Comparison of ENCODE assay signal across 9 cellular contexts in genomic region chr2:197239434-197239833, GRCh38.
A peak's percentile ranks its signal among the peaks of the same experiment; 100 is the strongest.
DNase-seq lines count a peak whose midpoint lies in the region; ATAC-seq and TF ChIP-seq lines count a peak whose summit lies in the region.
"Had no signal": no experiment of that assay in that cellular context is flagged by ENCODE, and none has a peak within 500 bp of the region (broad histone marks: within the 10 kb centered on the region; RNA-seq: fewer than 3 reads in every experiment).

No MANE protein-coding gene starts in this region.

- peaks cover 95% of the 10 kb centered on the region for H3K4me1 Mint-ChIP-seq in CD4-positive, alpha-beta T cell (ENCODE audit: low read depth)

- H3K4me3 Mint-ChIP-seq in CD4-positive, alpha-beta T cell, result peak overlapping the region; percentile 88

- intact Hi-C loops in CD4-positive, alpha-beta T cell (cut with DNase I, micrococcal nuclease), result loop anchor here in 1 of 2 experiments (2.0 to 5.0 kb wide), 2 partner anchors 37 to 69 kb away; no protein-coding TSS in a partner anchor

- DNase-seq in CD4-positive, alpha-beta T cell, result no peak
- no peak for DNase-seq in adipocyte (ENCODE audit: low read depth)
- DNase-seq in activated gamma-delta T cell (lab: John Stamatoyannopoulos, UW), result no peak
- DNase-seq in HCEC 1CT, result no peak
- DNase-seq in BE2C, result no peak
- DNase-seq: WERI-Rb-1 had no signal

- H3K9ac ChIP-seq in adipocyte (ENCODE audit: low read length), result no peak overlapping the region

- POLR2A ChIA-PET in CD4-positive, alpha-beta T cell (lab: Charles Lee), result interaction anchor here (0.7 to 12.9 kb wide), 15 partner anchors 10 to 68 kb away, joined by 3 to 164 read pairs (median 10); partner anchors contain the start of gene ANKRD44

- no peaks in the 10 kb centered on the region for H3K27me3 Mint-ChIP-seq in CD4-positive, alpha-beta T cell

- peak overlapping the region; percentile 91 for H3K27ac Mint-ChIP-seq in CD4-positive, alpha-beta T cell

- H3K36me3 ChIP-seq in adipocyte (ENCODE audit: control insufficient read depth, insufficient read depth, low read length, severe bottlenecking), result no peaks in the 10 kb centered on the region
- no peaks in the 10 kb centered on the region for H3K36me3 ChIP-seq in BE2C
- H3K36me3 ChIP-seq: WERI-Rb-1 had no signal

- H3K9me3 ChIP-seq in CD4-positive, alpha-beta T cell (ENCODE audit: control insufficient read depth, low read length), result no peaks in the 10 kb centered on the region
- no peaks in the 10 kb centered on the region for H3K9me3 ChIP-seq in adipocyte (ENCODE audit: control insufficient read depth, low read length)
- H3K9me3 ChIP-seq in BE2C, result no peaks in the 10 kb centered on the region

- no peaks in the 10 kb centered on the region for H3K9me3 Mint-ChIP-seq in CD4-positive, alpha-beta T cell

- ATAC-seq in CD4-positive, alpha-beta T cell (ENCODE audit: poor library complexity), result peak; percentile 32
- ATAC-seq in GM19397 (IDR thresholded peaks at IDR 0.05; ENCODE audit: unreplicated experiment), result peak; percentile 45
- peak; percentile 81 for ATAC-seq in HG03439 (IDR thresholded peaks at IDR 0.05; ENCODE audit: unreplicated experiment)
- no peak for ATAC-seq in HG03457 (IDR thresholded peaks at IDR 0.05; ENCODE audit: unreplicated experiment)

- H3K4me1 ChIP-seq in adipocyte (ENCODE audit: control insufficient read depth, insufficient read depth, low read length) (peaks cover 11% of the 10 kb centered on the region), BE2C (no peaks in the 10 kb centered on the region)

- peak overlapping the region; percentile 75 for H3K27ac ChIP-seq in CD4-positive, alpha-beta T cell (ENCODE audit: low read depth, low read length)
- H3K27ac ChIP-seq: WERI-Rb-1 had no signal

- peaks cover 14% of the 10 kb centered on the region for H3K36me3 Mint-ChIP-seq in CD4-positive, alpha-beta T cell (ENCODE audit: low read depth)

- no peaks in the 10 kb centered on the region for H3K27me3 ChIP-seq in CD4-positive, alpha-beta T cell (ENCODE audit: control insufficient read depth, insufficient read depth, low read length)
- H3K27me3 ChIP-seq in adipocyte (replicated peaks; ENCODE audit: control insufficient read depth, insufficient read depth, low read length) (no peaks in the 10 kb centered on the region), BE2C (no peaks in the 10 kb centered on the region)

- no peak for TF ChIP-seq CTCF in CD4-positive, alpha-beta T cell (IDR thresholded peaks at IDR 0.05)
- no peak for TF ChIP-seq CTCF in BE2C (IDR thresholded peaks at IDR 0.05; ENCODE audit: low read depth, low read length)

- H3K4me3 ChIP-seq in adipocyte (ENCODE audit: low read length) (peak overlapping the region; percentile 50), BE2C (ENCODE audit: low read depth, low read length) (no peak overlapping the region)

- CTCF ChIA-PET in CD4-positive, alpha-beta T cell (lab: Charles Lee), result interaction anchor here (0.8 kb wide), 1 partner anchor 14 kb away, joined by 3 read pairs; no protein-coding TSS in a partner anchor
